12 cellular contexts compared by ENCODE assay signal in the genomic region with DNA sequence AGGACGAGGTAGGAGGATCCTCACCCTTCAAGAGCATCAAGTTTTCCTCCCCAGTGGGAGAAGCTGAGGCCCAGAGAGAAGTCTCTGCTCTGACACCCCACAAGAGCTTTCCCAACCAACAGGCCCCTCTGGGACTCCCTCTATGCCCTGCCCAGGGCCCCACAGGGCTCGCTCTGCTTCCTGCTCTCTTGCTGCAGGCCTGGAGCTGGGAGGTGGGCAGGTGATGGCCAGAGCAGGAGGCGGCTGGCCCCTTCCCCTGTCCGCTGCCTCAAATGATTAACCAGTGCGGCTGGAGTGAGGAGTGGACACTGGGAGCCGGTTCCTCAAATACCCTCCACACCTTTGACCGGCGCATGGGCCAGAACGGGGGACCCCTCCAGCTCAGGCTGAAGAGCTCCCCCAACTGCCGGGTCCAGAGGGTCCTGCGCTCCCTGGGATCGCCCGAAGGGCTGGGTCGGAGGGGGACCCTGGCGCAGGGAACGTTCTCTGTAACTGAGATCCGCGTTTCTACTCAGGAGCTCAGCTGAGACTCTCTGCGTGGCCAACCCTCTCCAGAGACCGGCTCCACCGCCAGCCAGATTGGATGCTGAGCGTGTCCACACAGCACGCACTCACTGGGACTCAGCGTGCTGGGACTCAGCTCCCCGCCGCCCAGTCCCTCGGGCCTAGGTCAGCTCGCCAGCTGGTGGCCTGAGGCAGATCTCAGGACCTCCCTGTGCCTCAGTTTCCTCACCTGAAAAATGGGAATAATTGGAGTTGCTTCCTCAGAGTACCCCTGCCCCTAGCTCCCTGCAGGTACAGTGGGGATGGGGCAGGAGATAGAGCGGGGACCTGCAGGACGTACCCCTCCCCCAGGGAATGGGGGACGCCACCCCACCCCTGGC. TPM values are rescaled to one million over a fixed set of nuclear protein-coding genes. Genes with fewer than 3 reads are reported as not detected.
DNase-seq lines count a peak whose midpoint lies in the region; ATAC-seq, FAIRE-seq and TF ChIP-seq lines count a peak whose summit lies in the region.
"Had no signal": no experiment of that assay in that cellular context is flagged by ENCODE, and none has a peak within 500 bp of the region (broad histone marks: within the 10 kb centered on the region; RNA-seq: fewer than 3 reads in every experiment).

No MANE protein-coding gene starts in this region.

- H3K9ac ChIP-seq in endothelial cell of umbilical vein (replicated peaks; ENCODE audit: extremely low read depth, insufficient read depth, low read length): no peak overlapping the region
- H3K9ac ChIP-seq in smooth muscle cell (ENCODE audit: low read depth): no peak overlapping the region

- no peaks in the 10 kb centered on the region for H3K9me3 Mint-ChIP-seq in activated CD4-positive, alpha-beta T cell treated with anti-CD3 and anti-CD28 coated beads for 36 hours (ENCODE audit: low read depth)
- H3K9me3 Mint-ChIP-seq in activated CD4-positive, alpha-beta T cell treated with anti-CD3 and anti-CD28 coated beads, Interleukin-2, amount 10 ng/mL, durations not matched to agents 24 days and 14 days: no peaks in the 10 kb centered on the region

- dilution Hi-C loops in endothelial cell of umbilical vein (cut with MboI; ENCODE audit: extremely low pct_ligation_motif_present, low sequenced_read_pairs): no loop called here

- H3K36me3 Mint-ChIP-seq in activated CD4-positive, alpha-beta T cell treated with anti-CD3 and anti-CD28 coated beads for 36 hours (ENCODE audit: low read depth): no peaks in the 10 kb centered on the region
- no peaks in the 10 kb centered on the region for H3K36me3 Mint-ChIP-seq in activated CD4-positive, alpha-beta T cell treated with anti-CD3 and anti-CD28 coated beads, Interleukin-2, amount 10 ng/mL, durations not matched to agents 24 days and 14 days (ENCODE audit: low read depth)

- H3K4me3 ChIP-seq in NB4 (ENCODE audit: low read depth, low read length) (no peak overlapping the region), endothelial cell of umbilical vein (replicated peaks in 1 of 3; ENCODE audit: insufficient read depth in 1 of 3, low read depth in 1 of 3, low read length in 3 of 3) (no peak overlapping the region), smooth muscle cell (no peak overlapping the region), thyroid gland (replicated peaks in 1 of 3) (no peak overlapping the region)

- H3K27me3 Mint-ChIP-seq in activated CD4-positive, alpha-beta T cell treated with anti-CD3 and anti-CD28 coated beads for 36 hours: peaks cover 29% of the 10 kb centered on the region
- H3K27me3 Mint-ChIP-seq in activated CD4-positive, alpha-beta T cell treated with anti-CD3 and anti-CD28 coated beads, Interleukin-2, amount 10 ng/mL, durations not matched to agents 24 days and 14 days: peaks cover 43% of the 10 kb centered on the region

- WGBS in smooth muscle cell (ENCODE audit: low lambda C conversion rate): 9% methylated on average over 30 of the region's 31 CpGs
- WGBS in thyroid gland, 2 donors: 5 to 6% methylated on average over 14 to 23 of the region's 31 CpGs

- H3K36me3 ChIP-seq in endothelial cell of umbilical vein (ENCODE audit: control insufficient read depth in 2 of 2, extremely low read depth in 1 of 2, insufficient read depth in 2 of 2, low read length in 2 of 2) (no peaks in the 10 kb centered on the region), smooth muscle cell (ENCODE audit: low read depth) (no peaks in the 10 kb centered on the region), thyroid gland (no peaks in the 10 kb centered on the region)

- TF ChIP-seq POLR2A in NB4 (IDR thresholded peaks at IDR 0.05; ENCODE audit: extremely low read depth, insufficient read length) (no peak), endothelial cell of umbilical vein (IDR thresholded peaks at IDR 0.05; ENCODE audit: low read depth, low read length) (no peak), thyroid gland (IDR thresholded peaks at IDR 0.05) (no peak)

- no peaks in the 10 kb centered on the region for H4K20me1 ChIP-seq in endothelial cell of umbilical vein (replicated peaks; ENCODE audit: control insufficient read depth, extremely low read depth, insufficient read depth, low read length)
- no peaks in the 10 kb centered on the region for H4K20me1 ChIP-seq in smooth muscle cell (ENCODE audit: low read depth)

- peaks cover 11% of the 10 kb centered on the region for H3K4me1 Mint-ChIP-seq in activated CD4-positive, alpha-beta T cell treated with anti-CD3 and anti-CD28 coated beads for 36 hours
- peaks cover 6% of the 10 kb centered on the region for H3K4me1 Mint-ChIP-seq in activated CD4-positive, alpha-beta T cell treated with anti-CD3 and anti-CD28 coated beads, Interleukin-2, amount 10 ng/mL, durations not matched to agents 24 days and 14 days

- no peak overlapping the region for H3K27ac ChIP-seq in endothelial cell of umbilical vein (ENCODE audit: insufficient read depth, low read depth, low read length)
- no peak overlapping the region for H3K27ac ChIP-seq in smooth muscle cell (ENCODE audit: low read depth)
- no peak overlapping the region for H3K27ac ChIP-seq in thyroid gland
- H3K27ac ChIP-seq: HL-60 had no signal

- no peak overlapping the region for H3K4me3 Mint-ChIP-seq in activated CD4-positive, alpha-beta T cell treated with anti-CD3 and anti-CD28 coated beads for 36 hours
- H3K4me3 Mint-ChIP-seq in activated CD4-positive, alpha-beta T cell treated with anti-CD3 and anti-CD28 coated beads, Interleukin-2, amount 10 ng/mL, durations not matched to agents 24 days and 14 days: no peak overlapping the region

- POLR2A ChIA-PET in activated CD4-positive, alpha-beta T cell treated with anti-CD3 and anti-CD28 coated beads for 36 hours (lab: Charles Lee): interaction anchor here (0.5 kb wide), 1 partner anchor 294 kb away, joined by 3 read pairs; no protein-coding TSS in a partner anchor
- POLR2A ChIA-PET in endothelial cell of umbilical vein (lab: Charles Lee): no interaction called here

- no peaks in the 10 kb centered on the region for H3K9me3 ChIP-seq in endothelial cell of umbilical vein (replicated peaks; ENCODE audit: control insufficient read depth, insufficient read depth, low read length)
- H3K9me3 ChIP-seq in smooth muscle cell (replicated peaks; ENCODE audit: low read depth): no peaks in the 10 kb centered on the region
- H3K9me3 ChIP-seq in thyroid gland: no peaks in the 10 kb centered on the region

- H2AFZ ChIP-seq in endothelial cell of umbilical vein (ENCODE audit: low read depth, low read length) (no peak overlapping the region), smooth muscle cell (ENCODE audit: low read depth) (no peak overlapping the region)

- ATAC-seq in activated CD4-positive, alpha-beta T cell treated with anti-CD3 and anti-CD28 coated beads for 36 hours: peak; percentile 47
- ATAC-seq in HG03196 (IDR thresholded peaks at IDR 0.05; ENCODE audit: unreplicated experiment): no peak

- no peak overlapping the region for H3K27ac Mint-ChIP-seq in activated CD4-positive, alpha-beta T cell treated with anti-CD3 and anti-CD28 coated beads for 36 hours
- no peak overlapping the region for H3K27ac Mint-ChIP-seq in activated CD4-positive, alpha-beta T cell treated with anti-CD3 and anti-CD28 coated beads, Interleukin-2, amount 10 ng/mL, durations not matched to agents 24 days and 14 days

- H3K79me2 ChIP-seq in endothelial cell of umbilical vein (ENCODE audit: control insufficient read depth, insufficient read depth, low read length): no peaks in the 10 kb centered on the region
- H3K79me2 ChIP-seq in smooth muscle cell (ENCODE audit: low read depth): no peaks in the 10 kb centered on the region

- H3K4me2 ChIP-seq in endothelial cell of umbilical vein (ENCODE audit: insufficient read depth, low read length): no peak overlapping the region
- H3K4me2 ChIP-seq in smooth muscle cell: peak overlapping the region; percentile 55

- H3K4me1 ChIP-seq in endothelial cell of umbilical vein (ENCODE audit: control insufficient read depth, extremely low read depth, insufficient read depth, low read length): peaks cover 16% of the 10 kb centered on the region
- H3K4me1 ChIP-seq in smooth muscle cell (ENCODE audit: low read depth): peaks cover 3% of the 10 kb centered on the region
- peaks cover 9 to 40% of the 10 kb centered on the region in 2 donors for H3K4me1 ChIP-seq in thyroid gland

- CTCF ChIA-PET in activated CD4-positive, alpha-beta T cell treated with anti-CD3 and anti-CD28 coated beads for 36 hours (lab: Charles Lee): interaction anchor here (0.5 kb wide), 1 partner anchor 45 kb away, joined by 3 read pairs; no protein-coding TSS in a partner anchor
- CTCF ChIA-PET in endothelial cell of umbilical vein (lab: Charles Lee): interaction anchor here (0.7 to 1.8 kb wide), 7 partner anchors 8 to 75 kb away, joined by 3 to 12 read pairs (median 4); no protein-coding TSS in a partner anchor

- TF ChIP-seq CTCF in NB4 (IDR thresholded peaks at IDR 0.05; ENCODE audit: low read depth, low read length) (no peak), endothelial cell of umbilical vein (IDR thresholded peaks at IDR 0.05; ENCODE audit: extremely low read depth in 1 of 2, insufficient read depth in 1 of 2, low read depth in 1 of 2, low read length in 2 of 2) (no peak), smooth muscle cell (IDR thresholded peaks at IDR 0.05; ENCODE audit: borderline replicate concordance, insufficient read depth, poor library complexity, severe bottlenecking) (no peak), thyroid gland (IDR thresholded peaks at IDR 0.05) (no peak)

- FAIRE-seq in endothelial cell of umbilical vein (lab: Jason Lieb, UNC): no peak

- H3F3A ChIP-seq in smooth muscle cell (ENCODE audit: low read depth): peaks cover 2% of the 10 kb centered on the region

- BruUV-seq in endothelial cell of umbilical vein (replicated peaks; lab: Mats Ljungman, UMichigan): no TSS peak

- H3K27me3 ChIP-seq in endothelial cell of umbilical vein (ENCODE audit: control insufficient read depth in 2 of 2, insufficient read depth in 2 of 2, low read length in 2 of 2) (peaks cover 35 to 39% of the 10 kb centered on the region in 2 experiments), smooth muscle cell (ENCODE audit: low read depth) (peaks cover 61% of the 10 kb centered on the region), thyroid gland (peaks cover 41% of the 10 kb centered on the region)

- H3K9me1 ChIP-seq in endothelial cell of umbilical vein (replicated peaks; ENCODE audit: control insufficient read depth, extremely low read depth, insufficient read depth, low read length): no peaks in the 10 kb centered on the region

- intact Hi-C loops in activated CD4-positive, alpha-beta T cell treated with anti-CD3 and anti-CD28 coated beads for 36 hours (cut with DNase I, micrococcal nuclease): no loop called here
- intact Hi-C loops in activated CD4-positive, alpha-beta T cell treated with anti-CD3 and anti-CD28 coated beads, Interleukin-2, amount 10 ng/mL, durations not matched to agents 24 days and 14 days (cut with micrococcal nuclease): no loop called here
- intact Hi-C loops in endothelial cell of umbilical vein (cut with micrococcal nuclease) (no loop called here), thyroid gland (cut with DNase I) (no loop called here)

- DNase-seq in activated CD4-positive, alpha-beta T cell treated with anti-CD3 and anti-CD28 coated beads for 36 hours: no peak
- no peak for DNase-seq in activated CD4-positive, alpha-beta T cell treated with anti-CD3 and anti-CD28 coated beads, Interleukin-2, amount 10 ng/mL, durations not matched to agents 24 days and 14 days
- DNase-seq in NB4 (ENCODE audit: low read depth): peak; percentile 69
- no peak for DNase-seq in endothelial cell of umbilical vein (ENCODE audit: low read depth, low spot score)
- no peak for DNase-seq in smooth muscle cell (lab: John Stamatoyannopoulos, UW; ENCODE audit: unreplicated experiment)
- no peak for DNase-seq in SHP77 (lab: John Stamatoyannopoulos, UW)
- no peak for DNase-seq in thyroid gland
- DNase-seq: NCI-H2171 had no signal

RNA-seq across cellular contexts. Expression of gene ONECUT3, which starts 6.7 kb away (rescaled TPM):
- total RNA-seq in activated CD4-positive, alpha-beta T cell treated with anti-CD3 and anti-CD28 coated beads for 36 hours: not detected
- not detected in 2 replicates for total RNA-seq in activated CD4-positive, alpha-beta T cell treated with anti-CD3 and anti-CD28 coated beads, Interleukin-2, amount 10 ng/mL, durations not matched to agents 24 days and 14 days
- total RNA-seq in endothelial cell of umbilical vein (not detected in 2 replicates), smooth muscle cell (not detected in 2 replicates), thyroid gland (not detected)
- polyA plus RNA-seq in endothelial cell of umbilical vein (not detected in 2 replicates), smooth muscle cell (not detected in 2 replicates)
- polyA plus RNA-seq in endothelial cell of umbilical vein (2011; cell fraction: cytosol; rRNA removed): not detected in 2 replicates
- polyA plus RNA-seq in endothelial cell of umbilical vein (2011; cell fraction: nucleus; rRNA removed): not detected in 2 replicates
- not detected in 2 replicates for polyA plus RNA-seq in endothelial cell of umbilical vein (2012)
- polyA minus RNA-seq in endothelial cell of umbilical vein: not detected in 2 replicates
- not detected for polyA minus RNA-seq in endothelial cell of umbilical vein (2011; cell fraction: cytosol; rRNA and poly(A)+ RNA removed)
- not detected in 2 replicates for polyA minus RNA-seq in endothelial cell of umbilical vein (2011; cell fraction: nucleus; rRNA and poly(A)+ RNA removed)
- total RNA-seq: lung microvascular endothelial cell; T-helper 2 cell treated with Interferon-gamma antibody and Interleukin-4, amounts not matched to agents 100 ng/mL and 5 ng/mL, for 36 hours had no signal
